ENCODE assay signal across 20 cellular contexts in genomic region chr2:38045811-38046210, GRCh38. TPM values are rescaled to one million over a fixed set of nuclear protein-coding genes. Genes with fewer than 3 reads are reported as not detected.
DNase-seq lines count a peak whose midpoint lies in the region; ATAC-seq, FAIRE-seq and TF ChIP-seq lines count a peak whose summit lies in the region.
"Had no signal": no experiment of that assay in that cellular context is flagged by ENCODE, and none has a peak within 500 bp of the region (broad histone marks: within the 10 kb centered on the region; RNA-seq: fewer than 3 reads in every experiment).

No MANE protein-coding gene starts in this region.

- no peaks in the 10 kb centered on the region for H3K23me2 ChIP-seq in H1 (ENCODE audit: low read depth, low read length)

- no peak overlapping the region for H3K18ac ChIP-seq in H1 (ENCODE audit: extremely low read depth, low read length)

- POLR2A ChIA-PET in H1 (lab: Charles Lee; ENCODE audit: partially characterized antibody) = no interaction called here

- no peak overlapping the region for H3K4me3 ChIP-seq in H1 (ENCODE audit: extremely low read depth in 1 of 4, insufficient read depth in 2 of 4, low read depth in 3 of 4, low read length in 4 of 4)
- H3K4me3 ChIP-seq: HAP-1 had no signal

- no peak overlapping the region for H2BK12ac ChIP-seq in H1 (ENCODE audit: low read depth, low read length)

- no peak overlapping the region for H4K8ac ChIP-seq in H1 (ENCODE audit: extremely low read depth, insufficient read depth, low read length)

- no peak overlapping the region for H3K56ac ChIP-seq in H1 (replicated peaks; ENCODE audit: insufficient read length, low read depth, low read length)

- no peak overlapping the region for H3K27ac ChIP-seq in H1 (ENCODE audit: low read depth, low read length)

- H3K4me2 ChIP-seq in H1 (ENCODE audit: insufficient read depth in 1 of 2, low read depth in 2 of 2, low read length in 2 of 2) = no peak overlapping the region

- no peak overlapping the region for H3K9ac ChIP-seq in H1 (replicated peaks in 1 of 4; ENCODE audit: extremely low read depth in 1 of 4, low read depth in 3 of 4, low read length in 3 of 4)

- H3K4ac ChIP-seq in H1 (replicated peaks; ENCODE audit: insufficient read length, low read depth, low read length) = no peak overlapping the region

- no peaks in the 10 kb centered on the region for H3K36me3 ChIP-seq in H1 (ENCODE audit: control insufficient read depth in 2 of 4, insufficient read depth in 4 of 4, low read length in 3 of 4)
- H3K36me3 ChIP-seq: BE2C, HAP-1 had no signal

- no peaks in the 10 kb centered on the region for H3K79me2 ChIP-seq in H1 (ENCODE audit: control insufficient read depth in 1 of 2, insufficient read depth in 2 of 2, low read length in 2 of 2)

- H2AK5ac ChIP-seq in H1 (ENCODE audit: low read depth, low read length) = no peak overlapping the region

- H3K9me3 ChIP-seq in H1 (ENCODE audit: insufficient read depth in 2 of 2, low read depth in 1 of 2, low read length in 1 of 2) = no peaks in the 10 kb centered on the region
- H3K9me3 ChIP-seq: BE2C, Caco-2, HAP-1 had no signal

- H2BK15ac ChIP-seq in H1 (ENCODE audit: low read length) = no peak overlapping the region

- no peak overlapping the region for H4K91ac ChIP-seq in H1 (replicated peaks; ENCODE audit: insufficient read length, low read length)

- no peak for TF ChIP-seq POLR2A in H1 (IDR thresholded peaks at IDR 0.05; ENCODE audit: control extremely low read depth in 1 of 2, low read depth in 2 of 2, low read length in 2 of 2)

- H3K27me3 ChIP-seq in H1 (replicated peaks in 1 of 4; ENCODE audit: control insufficient read depth in 3 of 4, extremely low read depth in 1 of 4, insufficient read depth in 3 of 4, low read length in 3 of 4) = no peaks in the 10 kb centered on the region; a peak in 1 of 7 replicates

- H3K4me1 ChIP-seq in H1 (replicated peaks in 1 of 4; ENCODE audit: control insufficient read depth in 3 of 4, insufficient read depth in 4 of 4, low read length in 3 of 4) = no peaks in the 10 kb centered on the region; a peak in 1 of 7 replicates
- H3K4me1 ChIP-seq: BE2C, Caco-2 had no signal

- DNase-seq in EL = peak; percentile 5
- DNase-seq in NCI-H226 = peak; percentile 32
- DNase-seq in H1 (ENCODE audit: low read depth in 1 of 2, low spot score in 2 of 2) = no peak
- DNase-seq in kidney tubule cell (ENCODE audit: low spot score) = peak; percentile 8
- DNase-seq in central memory CD4-positive, alpha-beta T cell = no peak
- DNase-seq in stimulated activated naive CD4-positive, alpha-beta T cell (lab: John Stamatoyannopoulos, UW) = no peak
- no peak for DNase-seq in cerebellum (ENCODE audit: low spot score)
- DNase-seq: ACHN; BE2C; C1 segment of cervical spinal cord; Caco-2; CD4-positive, CD25-positive, alpha-beta regulatory T cell; DMS153; DMS79; GF-D8; GOT3; KBM-7 had no signal

- no peak for TF ChIP-seq CTCF in H1 (IDR thresholded peaks at IDR 0.05; ENCODE audit: control extremely low read depth in 1 of 3, insufficient read depth in 1 of 3, low read depth in 1 of 3, low read length in 3 of 3)

- no peak overlapping the region for H2BK20ac ChIP-seq in H1 (ENCODE audit: low read length)

- CTCF ChIA-PET in H1 (lab: Charles Lee; ENCODE audit: partially characterized antibody) = interaction anchor here (1.4 to 1.8 kb wide), 3 partner anchors 9 to 68 kb away, joined by 3 to 6 read pairs (median 5); no protein-coding TSS in a partner anchor

- H2AFZ ChIP-seq in H1 (ENCODE audit: low read length) = peak overlapping the region; percentile 71; the same call in 1 of the 2 replicates

- TF ChIP-seq RAD21 in H1 (IDR thresholded peaks at IDR 0.05 in 1 of 2, conservative IDR thresholded peaks at IDR 0.05 in 1 of 2; ENCODE audit: low read depth in 2 of 2, low read length in 2 of 2) = no peak

- no peaks in the 10 kb centered on the region for H4K20me1 ChIP-seq in H1 (replicated peaks in 1 of 2; ENCODE audit: control insufficient read depth in 1 of 2, insufficient read depth in 2 of 2, low read length in 2 of 2)

- no peak overlapping the region for H4K5ac ChIP-seq in H1 (ENCODE audit: insufficient read length, low read depth, low read length)

- no peak overlapping the region for H3K23ac ChIP-seq in H1 (ENCODE audit: insufficient read length)

- WGBS in H1 (ENCODE audit: extremely low coverage in 1 of 2, insufficient coverage in 1 of 2, insufficient read length in 1 of 2, insufficient replicate concordance in 2 of 2, low coverage in 1 of 2, low lambda C conversion rate in 2 of 2, missing lambda C conversion rate in 1 of 2), 2 experiments = 93% methylated on average over 4 of the region's 4 CpGs; no CpG with 5 or more reads in 1 of the 2 experiments

- FAIRE-seq in H1 (lab: Jason Lieb, UNC) = no peak
- FAIRE-seq: HTR-8/SVneo had no signal

- no peak overlapping the region for H2BK5ac ChIP-seq in H1 (ENCODE audit: low read depth, low read length)

- no peak overlapping the region for H2BK120ac ChIP-seq in H1 (replicated peaks; ENCODE audit: low read depth, low read length)

- ATAC-seq in HG03439 (IDR thresholded peaks at IDR 0.05; ENCODE audit: unreplicated experiment) = no peak

- TF ChIP-seq EP300 in H1 (IDR thresholded peaks at IDR 0.05; ENCODE audit: borderline replicate concordance in 1 of 2, low read depth in 2 of 2, low read length in 2 of 2) = no peak

- H3K79me1 ChIP-seq in H1 (ENCODE audit: low read depth, low read length) = no peaks in the 10 kb centered on the region

- no peak overlapping the region for H3K14ac ChIP-seq in H1 (ENCODE audit: insufficient read length)

TF ChIP-seq in H1, 55 proteins besides CTCF, POLR2A, EP300 and RAD21:
- no peak for TF ChIP-seq HDAC2 (IDR thresholded peaks at IDR 0.05; ENCODE audit: borderline replicate concordance in 1 of 2, low read depth in 2 of 2, low read length in 2 of 2)
- TF ChIP-seq EZH2 (IDR thresholded peaks at IDR 0.05; ENCODE audit: low read depth, low read length, severe bottlenecking) = no peak
TF ChIP-seq in H1: peak in this region for 0.

RNA-seq across cellular contexts. Expression of gene CYP1B1, which starts 30.1 kb away (rescaled TPM):
- total RNA-seq in H1 (2021; fragmentation: NEBNext Ultra II Directional; extraction: Animal tissue kit (Norgen Biotek cat#: 25700)) = 4.7 and 5.7 TPM in 2 replicates
- polyA plus RNA-seq in H1 (2011; rRNA removed) = 1.3 and 2.2 TPM in 2 replicates
- 1.4 TPM for polyA plus RNA-seq in H1 (2011; cell fraction: cytosol; rRNA removed)
- 3.5 TPM for polyA plus RNA-seq in H1 (2011; cell fraction: nucleus; rRNA removed)
- 0.71 to 1.0 TPM (median 0.84 TPM) in 4 replicates for polyA plus RNA-seq in H1 (2012, experiment 1 of 2)
- 0.03 TPM for polyA plus RNA-seq in H1 (2012, experiment 2 of 2)
- 3.4 TPM for polyA plus RNA-seq in H1 (2013, experiment 1 of 2)
- polyA plus RNA-seq in H1 (2013, experiment 2 of 2) = 3.0 TPM
- polyA minus RNA-seq in H1 (2011; rRNA and poly(A)+ RNA removed) = 3.4 and 6.8 TPM in 2 replicates
- polyA minus RNA-seq in H1 (2011; cell fraction: cytosol; rRNA and poly(A)+ RNA removed) = 1.3 TPM
- polyA minus RNA-seq in H1 (2011; cell fraction: nucleus; rRNA and poly(A)+ RNA removed) = 4.3 TPM
- 23.7 TPM for total RNA-seq in cerebellum
- total RNA-seq: CD4-positive, CD25-positive, alpha-beta regulatory T cell had no signal

Comparison
In these comparisons a context has a peak if more than half of its experiments do, and no peak if none do; other contexts are left out.
1. DNase-seq: peak in EL (single experiment), NCI-H226 (single experiment) and kidney tubule cell (single experiment); none in H1 (0 of 2), central memory CD4-positive, alpha-beta T cell (single experiment), stimulated activated naive CD4-positive, alpha-beta T cell (0 of 6) and cerebellum (single experiment).